ENCODE assay signal across 1 cellular context in the genomic region with DNA sequence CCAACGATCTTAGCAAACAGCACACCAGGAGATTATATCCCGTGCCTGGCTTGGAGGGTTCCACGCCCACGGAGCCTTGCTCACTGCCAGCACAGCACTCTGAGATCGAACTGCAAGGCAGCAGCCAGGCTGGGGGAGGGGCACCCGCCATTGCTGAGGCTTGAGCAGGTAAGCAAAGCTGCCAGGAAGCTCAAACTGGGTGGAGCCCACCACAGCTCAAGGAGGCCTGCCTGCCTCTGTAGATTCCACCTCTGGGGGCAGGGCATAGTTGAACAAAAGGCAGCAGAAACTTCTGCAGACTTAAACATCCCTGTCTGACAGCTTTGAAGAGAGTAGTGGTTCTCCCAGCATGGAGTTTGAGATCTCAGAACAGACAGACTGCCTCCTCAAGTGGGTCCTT.
TF ChIP-seq lines count a peak whose summit lies in the region.

No MANE protein-coding gene starts in this region.

TF ChIP-seq in HepG2, 621 proteins besides CTCF, POLR2A, EP300 and RAD21:
- TF ChIP-seq, protein P1, sequence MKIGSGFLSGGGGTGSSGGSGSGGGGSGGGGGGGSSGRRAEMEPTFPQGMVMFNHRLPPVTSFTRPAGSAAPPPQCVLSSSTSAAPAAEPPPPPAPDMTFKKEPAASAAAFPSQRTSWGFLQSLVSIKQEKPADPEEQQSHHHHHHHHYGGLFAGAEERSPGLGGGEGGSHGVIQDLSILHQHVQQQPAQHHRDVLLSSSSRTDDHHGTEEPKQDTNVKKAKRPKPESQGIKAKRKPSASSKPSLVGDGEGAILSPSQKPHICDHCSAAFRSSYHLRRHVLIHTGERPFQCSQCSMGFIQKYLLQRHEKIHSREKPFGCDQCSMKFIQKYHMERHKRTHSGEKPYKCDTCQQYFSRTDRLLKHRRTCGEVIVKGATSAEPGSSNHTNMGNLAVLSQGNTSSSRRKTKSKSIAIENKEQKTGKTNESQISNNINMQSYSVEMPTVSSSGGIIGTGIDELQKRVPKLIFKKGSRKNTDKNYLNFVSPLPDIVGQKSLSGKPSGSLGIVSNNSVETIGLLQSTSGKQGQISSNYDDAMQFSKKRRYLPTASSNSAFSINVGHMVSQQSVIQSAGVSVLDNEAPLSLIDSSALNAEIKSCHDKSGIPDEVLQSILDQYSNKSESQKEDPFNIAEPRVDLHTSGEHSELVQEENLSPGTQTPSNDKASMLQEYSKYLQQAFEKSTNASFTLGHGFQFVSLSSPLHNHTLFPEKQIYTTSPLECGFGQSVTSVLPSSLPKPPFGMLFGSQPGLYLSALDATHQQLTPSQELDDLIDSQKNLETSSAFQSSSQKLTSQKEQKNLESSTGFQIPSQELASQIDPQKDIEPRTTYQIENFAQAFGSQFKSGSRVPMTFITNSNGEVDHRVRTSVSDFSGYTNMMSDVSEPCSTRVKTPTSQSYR (CRISPR knock-in tag; IDR thresholded peaks at IDR 0.05; ENCODE audit: borderline replicate concordance): peak; percentile 72; the same call in 1 of the 2 replicates
- TF ChIP-seq, protein P2, sequence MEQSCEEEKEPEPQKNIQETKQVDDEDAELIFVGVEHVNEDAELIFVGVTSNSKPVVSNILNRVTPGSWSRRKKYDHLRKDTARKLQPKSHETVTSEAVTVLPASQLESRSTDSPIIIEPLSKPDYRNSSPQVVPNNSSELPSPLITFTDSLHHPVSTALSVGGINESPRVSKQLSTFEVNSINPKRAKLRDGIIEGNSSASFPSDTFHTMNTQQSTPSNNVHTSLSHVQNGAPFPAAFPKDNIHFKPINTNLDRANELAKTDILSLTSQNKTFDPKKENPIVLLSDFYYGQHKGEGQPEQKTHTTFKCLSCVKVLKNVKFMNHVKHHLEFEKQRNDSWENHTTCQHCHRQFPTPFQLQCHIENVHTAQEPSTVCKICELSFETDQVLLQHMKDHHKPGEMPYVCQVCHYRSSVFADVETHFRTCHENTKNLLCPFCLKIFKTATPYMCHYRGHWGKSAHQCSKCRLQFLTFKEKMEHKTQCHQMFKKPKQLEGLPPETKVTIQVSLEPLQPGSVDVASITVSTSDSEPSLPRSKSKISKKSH (CRISPR knock-in tag; IDR thresholded peaks at IDR 0.05; ENCODE audit: borderline replicate concordance): 0 out of 2 replicates have a peak, but pooled peaks have one; percentile 19
- TF ChIP-seq, protein P3, sequence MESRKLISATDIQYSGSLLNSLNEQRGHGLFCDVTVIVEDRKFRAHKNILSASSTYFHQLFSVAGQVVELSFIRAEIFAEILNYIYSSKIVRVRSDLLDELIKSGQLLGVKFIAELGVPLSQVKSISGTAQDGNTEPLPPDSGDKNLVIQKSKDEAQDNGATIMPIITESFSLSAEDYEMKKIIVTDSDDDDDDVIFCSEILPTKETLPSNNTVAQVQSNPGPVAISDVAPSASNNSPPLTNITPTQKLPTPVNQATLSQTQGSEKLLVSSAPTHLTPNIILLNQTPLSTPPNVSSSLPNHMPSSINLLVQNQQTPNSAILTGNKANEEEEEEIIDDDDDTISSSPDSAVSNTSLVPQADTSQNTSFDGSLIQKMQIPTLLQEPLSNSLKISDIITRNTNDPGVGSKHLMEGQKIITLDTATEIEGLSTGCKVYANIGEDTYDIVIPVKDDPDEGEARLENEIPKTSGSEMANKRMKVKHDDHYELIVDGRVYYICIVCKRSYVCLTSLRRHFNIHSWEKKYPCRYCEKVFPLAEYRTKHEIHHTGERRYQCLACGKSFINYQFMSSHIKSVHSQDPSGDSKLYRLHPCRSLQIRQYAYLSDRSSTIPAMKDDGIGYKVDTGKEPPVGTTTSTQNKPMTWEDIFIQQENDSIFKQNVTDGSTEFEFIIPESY (CRISPR knock-in tag; IDR thresholded peaks at IDR 0.05): peak; percentile 36; the same call in 1 of the 2 replicates
- TF ChIP-seq, protein P4, sequence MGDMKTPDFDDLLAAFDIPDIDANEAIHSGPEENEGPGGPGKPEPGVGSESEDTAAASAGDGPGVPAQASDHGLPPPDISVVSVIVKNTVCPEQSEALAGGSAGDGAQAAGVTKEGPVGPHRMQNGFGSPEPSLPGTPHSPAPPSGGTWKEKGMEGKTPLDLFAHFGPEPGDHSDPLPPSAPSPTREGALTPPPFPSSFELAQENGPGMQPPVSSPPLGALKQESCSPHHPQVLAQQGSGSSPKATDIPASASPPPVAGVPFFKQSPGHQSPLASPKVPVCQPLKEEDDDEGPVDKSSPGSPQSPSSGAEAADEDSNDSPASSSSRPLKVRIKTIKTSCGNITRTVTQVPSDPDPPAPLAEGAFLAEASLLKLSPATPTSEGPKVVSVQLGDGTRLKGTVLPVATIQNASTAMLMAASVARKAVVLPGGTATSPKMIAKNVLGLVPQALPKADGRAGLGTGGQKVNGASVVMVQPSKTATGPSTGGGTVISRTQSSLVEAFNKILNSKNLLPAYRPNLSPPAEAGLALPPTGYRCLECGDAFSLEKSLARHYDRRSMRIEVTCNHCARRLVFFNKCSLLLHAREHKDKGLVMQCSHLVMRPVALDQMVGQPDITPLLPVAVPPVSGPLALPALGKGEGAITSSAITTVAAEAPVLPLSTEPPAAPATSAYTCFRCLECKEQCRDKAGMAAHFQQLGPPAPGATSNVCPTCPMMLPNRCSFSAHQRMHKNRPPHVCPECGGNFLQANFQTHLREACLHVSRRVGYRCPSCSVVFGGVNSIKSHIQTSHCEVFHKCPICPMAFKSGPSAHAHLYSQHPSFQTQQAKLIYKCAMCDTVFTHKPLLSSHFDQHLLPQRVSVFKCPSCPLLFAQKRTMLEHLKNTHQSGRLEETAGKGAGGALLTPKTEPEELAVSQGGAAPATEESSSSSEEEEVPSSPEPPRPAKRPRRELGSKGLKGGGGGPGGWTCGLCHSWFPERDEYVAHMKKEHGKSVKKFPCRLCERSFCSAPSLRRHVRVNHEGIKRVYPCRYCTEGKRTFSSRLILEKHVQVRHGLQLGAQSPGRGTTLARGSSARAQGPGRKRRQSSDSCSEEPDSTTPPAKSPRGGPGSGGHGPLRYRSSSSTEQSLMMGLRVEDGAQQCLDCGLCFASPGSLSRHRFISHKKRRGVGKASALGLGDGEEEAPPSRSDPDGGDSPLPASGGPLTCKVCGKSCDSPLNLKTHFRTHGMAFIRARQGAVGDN (CRISPR knock-in tag; IDR thresholded peaks at IDR 0.05): peak; percentile 38; the same call in 1 of the 2 replicates
